In genomic region chr2:239056611-239057010, GRCh38 we compare ENCODE assay signal across 7 cellular contexts.
"Had no signal": no experiment of that assay in that cellular context is flagged by ENCODE, and none has a peak within 500 bp of the region (broad histone marks: within the 10 kb centered on the region; RNA-seq: fewer than 3 reads in every experiment).

No MANE protein-coding gene starts in this region.

- ATAC-seq: HCT116, K562 had no signal

- H3K4me1 ChIP-seq: HAP-1 had no signal

- H3K9me3 ChIP-seq: HAP-1 had no signal

- DNase-seq: GOT3, H7, HFFc6, KG1 had no signal

- H3K9me3 Mint-ChIP-seq: HFFc6 had no signal

- H3K27ac Mint-ChIP-seq: HFFc6 had no signal

- H3K36me3 ChIP-seq: HAP-1 had no signal

- H3K4me3 ChIP-seq: HAP-1, K562 had no signal

- H3K4me3 Mint-ChIP-seq: HFFc6 had no signal
